9 cellular contexts compared by ENCODE assay signal in the genomic region with DNA sequence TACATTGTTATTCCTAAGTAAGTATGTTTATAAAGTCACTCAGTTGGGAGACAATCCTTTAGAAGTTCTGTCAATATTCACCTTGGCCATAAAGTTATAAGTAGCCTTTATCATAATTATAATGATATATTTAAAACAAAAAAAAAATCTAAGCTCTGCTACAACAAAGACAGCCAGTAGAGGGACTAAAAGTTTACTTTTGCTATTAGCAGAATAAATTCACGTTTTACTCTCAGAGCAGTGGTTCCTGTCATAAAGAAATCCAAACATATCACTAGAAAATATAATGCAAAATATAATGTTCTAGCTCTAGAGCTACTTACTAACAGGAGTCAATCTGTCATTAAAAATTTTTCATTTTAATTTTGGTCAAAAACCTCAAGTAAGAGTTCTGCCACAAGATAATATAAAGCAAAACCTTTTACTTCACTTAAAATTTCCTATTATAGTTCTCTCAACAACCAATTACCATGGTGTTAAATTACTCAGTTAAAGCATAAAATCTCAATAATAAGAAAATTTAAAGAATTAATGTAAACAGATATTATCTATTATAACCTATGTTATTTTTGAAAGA. TPM values are rescaled to one million over a fixed set of nuclear protein-coding genes. Genes with fewer than 3 reads are reported as not detected.
A peak's percentile ranks its signal among the peaks of the same experiment; 100 is the strongest.
DNase-seq lines count a peak whose midpoint lies in the region; ATAC-seq, FAIRE-seq and TF ChIP-seq lines count a peak whose summit lies in the region.
"Had no signal": no experiment of that assay in that cellular context is flagged by ENCODE, and none has a peak within 500 bp of the region (broad histone marks: within the 10 kb centered on the region; RNA-seq: fewer than 3 reads in every experiment).

No MANE protein-coding gene starts in this region.

- no peaks in the 10 kb centered on the region for H3K9me3 ChIP-seq in SK-N-SH
- no peaks in the 10 kb centered on the region for H3K9me3 ChIP-seq in tibial nerve

- H3K27me3 ChIP-seq in SK-N-SH (ENCODE audit: insufficient read depth) (no peaks in the 10 kb centered on the region), tibial nerve (no peaks in the 10 kb centered on the region)

- TF ChIP-seq POLR2A in tibial nerve (IDR thresholded peaks at IDR 0.05), result no peak

- TF ChIP-seq RAD21 in SK-N-SH (IDR thresholded peaks at IDR 0.05; ENCODE audit: low read length), result peak; percentile 76

- no peak overlapping the region for H3K27ac ChIP-seq in SK-N-SH (ENCODE audit: low read depth in 2 of 2, low read length in 1 of 2)
- no peak overlapping the region for H3K27ac ChIP-seq in tibial nerve

- H3K9me2 ChIP-seq in SK-N-SH, result no peaks in the 10 kb centered on the region

- H4K20me1 ChIP-seq in SK-N-SH (ENCODE audit: insufficient read depth), result no peaks in the 10 kb centered on the region

- H3K4me3 ChIP-seq in SK-N-SH (ENCODE audit: low read depth in 2 of 2, low read length in 1 of 2), result no peak overlapping the region
- H3K4me3 ChIP-seq in tibial nerve, result no peak overlapping the region

- no peaks in the 10 kb centered on the region for H3K27me3 Mint-ChIP-seq in activated CD4-positive, alpha-beta memory T cell treated with anti-CD3 and anti-CD28 coated beads, Interleukin-2, amount 10 ng/mL, durations not matched to agents 7 days and 5 days

- H3K4me2 ChIP-seq in SK-N-SH, result no peak overlapping the region

- peaks cover 5% of the 10 kb centered on the region; the same call in 1 of the 2 replicates for H3K79me2 ChIP-seq in SK-N-SH (ENCODE audit: insufficient read depth)

- peaks cover 14% of the 10 kb centered on the region for H3K4me1 Mint-ChIP-seq in activated CD4-positive, alpha-beta memory T cell treated with anti-CD3 and anti-CD28 coated beads, Interleukin-2, amount 10 ng/mL, durations not matched to agents 7 days and 5 days

- no peaks in the 10 kb centered on the region for H3K9me3 Mint-ChIP-seq in activated CD4-positive, alpha-beta memory T cell treated with anti-CD3 and anti-CD28 coated beads, Interleukin-2, amount 10 ng/mL, durations not matched to agents 7 days and 5 days

- H3K4me1 ChIP-seq in SK-N-SH (ENCODE audit: control insufficient read depth in 1 of 2, insufficient read depth in 2 of 2, low read depth in 1 of 2, low read length in 1 of 2), result peaks cover 0 to 10% of the 10 kb centered on the region in 2 experiments; a peak in 3 of 4 replicates
- no peaks in the 10 kb centered on the region for H3K4me1 ChIP-seq in tibial nerve

- FAIRE-seq in frontal cortex (lab: Jason Lieb, UNC), result peak; percentile 88

- no peak overlapping the region for H2AFZ ChIP-seq in SK-N-SH (ENCODE audit: low read depth)

- peaks cover 14% of the 10 kb centered on the region for H3K36me3 Mint-ChIP-seq in activated CD4-positive, alpha-beta memory T cell treated with anti-CD3 and anti-CD28 coated beads, Interleukin-2, amount 10 ng/mL, durations not matched to agents 7 days and 5 days (ENCODE audit: low read depth)

- CTCF ChIA-PET in SK-N-SH (lab: Yijun Ruan, JAX), result interaction anchor here (0.6 to 3.2 kb wide), 19 partner anchors 10 to 415 kb away, joined by 3 to 40 read pairs (median 4); no protein-coding TSS in a partner anchor
- CTCF ChIA-PET in activated CD4-positive, alpha-beta memory T cell treated with anti-CD3 and anti-CD28 coated beads, Interleukin-2, amount 10 ng/mL, durations not matched to agents 7 days and 5 days (lab: Charles Lee), result interaction anchor here (0.9 to 3.7 kb wide), 11 partner anchors 11 to 397 kb away, joined by 3 to 63 read pairs (median 3); partner anchors contain the start of gene INTS6

- DNase-seq in SIG-M5 treated with dmso at 0.1 percent for 504 hours (lab: John Stamatoyannopoulos, UW; ENCODE audit: unreplicated experiment) (peak; percentile 35), SIG-M5 (lab: John Stamatoyannopoulos, UW) (no peak), SK-N-SH (peak; percentile 21), frontal cortex (ENCODE audit: low spot score in 2 of 2) (no peak), tibial nerve (ENCODE audit: low spot score in 2 of 2) (no peak)
- no peak for DNase-seq in activated CD4-positive, alpha-beta memory T cell treated with anti-CD3 and anti-CD28 coated beads, Interleukin-2, amount 10 ng/mL, durations not matched to agents 7 days and 5 days
- no peak for DNase-seq in activated effector memory CD4-positive, alpha-beta T cell treated with Interleukin-2 at 50 U/mL for 16 hours
- DNase-seq: stimulated activated naive CD4-positive, alpha-beta T cell treated with Interleukin-2 at 50 U/mL for 16 hours had no signal

- H3K36me3 ChIP-seq in SK-N-SH (replicated peaks in 1 of 2; ENCODE audit: control insufficient read depth in 1 of 2, insufficient read depth in 2 of 2, low read length in 1 of 2) (peaks cover 22 to 27% of the 10 kb centered on the region in 2 experiments), tibial nerve (no peaks in the 10 kb centered on the region)

- no peak for TF ChIP-seq EP300 in SK-N-SH (IDR thresholded peaks at IDR 0.05; ENCODE audit: borderline replicate concordance in 1 of 2, low read depth in 1 of 2, low read length in 1 of 2)
- no peak for TF ChIP-seq EP300 in tibial nerve (IDR thresholded peaks at IDR 0.05)

- peaks cover 11% of the 10 kb centered on the region for H3F3A ChIP-seq in SK-N-SH (replicated peaks; ENCODE audit: insufficient read depth)

- ATAC-seq in HG03439 (IDR thresholded peaks at IDR 0.05; ENCODE audit: unreplicated experiment), result no peak

- TF ChIP-seq CTCF in SK-N-SH (IDR thresholded peaks at IDR 0.05) (peak; percentile 81), tibial nerve (IDR thresholded peaks at IDR 0.05) (peak in 4 of 5 experiments; percentile 23 to 37 (median 30))

- POLR2A ChIA-PET in SK-N-SH (lab: Yijun Ruan, JAX), result interaction anchor here (0.6 kb wide), 1 partner anchor 298 kb away, joined by 3 read pairs; no protein-coding TSS in a partner anchor
- POLR2A ChIA-PET in activated CD4-positive, alpha-beta memory T cell treated with anti-CD3 and anti-CD28 coated beads, Interleukin-2, amount 10 ng/mL, durations not matched to agents 7 days and 5 days (lab: Charles Lee), result interaction anchor here (0.6 to 2.5 kb wide), 4 partner anchors 16 to 364 kb away, joined by 3 to 10 read pairs (median 4); partner anchors contain the start of gene INTS6

- WGBS in SK-N-SH (ENCODE audit: low lambda C conversion rate), result 23% methylated on average over 1 of the region's 1 CpG
- WGBS in tibial nerve, 2 donors, result 2% methylated on average over 1 of the region's 1 CpG

- H3K4me3 Mint-ChIP-seq in activated CD4-positive, alpha-beta memory T cell treated with anti-CD3 and anti-CD28 coated beads, Interleukin-2, amount 10 ng/mL, durations not matched to agents 7 days and 5 days, result no peak overlapping the region

- H3K9ac ChIP-seq in SK-N-SH, result no peak overlapping the region

- no peak overlapping the region for H3K27ac Mint-ChIP-seq in activated CD4-positive, alpha-beta memory T cell treated with anti-CD3 and anti-CD28 coated beads, Interleukin-2, amount 10 ng/mL, durations not matched to agents 7 days and 5 days

TF ChIP-seq in SK-N-SH, 30 proteins besides CTCF, POLR2A, EP300 and RAD21:
- no peak for TF ChIP-seq FOSL2 (IDR thresholded peaks at IDR 0.05; ENCODE audit: borderline replicate concordance, low read depth)
- TF ChIP-seq SMC3 (IDR thresholded peaks at IDR 0.05; ENCODE audit: low read depth, low read length), result peak; percentile 44

RNA-seq across cellular contexts. Expression of gene INTS6, which starts 17.7 kb away (rescaled TPM):
- 7.7 and 9.1 TPM in 2 replicates for polyA plus RNA-seq in SK-N-SH (2012; rRNA removed)
- polyA plus RNA-seq in SK-N-SH (2012; cell fraction: cytosol; rRNA removed), result 9.6 and 10.1 TPM in 2 replicates
- 8.2 and 16.3 TPM in 2 replicates for polyA plus RNA-seq in SK-N-SH (2012; cell fraction: nucleus; rRNA removed)
- total RNA-seq in frontal cortex (39.9 TPM), tibial nerve (10 to 100 TPM; 30.8 to 60.1 (median 45.5) TPM)
- total RNA-seq in activated CD4-positive, alpha-beta memory T cell treated with anti-CD3 and anti-CD28 coated beads, Interleukin-2, amount 10 ng/mL, durations not matched to agents 7 days and 5 days, result 10 to 100 TPM; 45.5 to 48.9 TPM

Comparison
In these comparisons a context has a peak if more than half of its experiments do, and no peak if none do; other contexts are left out.
1. DNase-seq: peak in SIG-M5 treated with dmso at 0.1 percent for 504 hours (single experiment) and SK-N-SH (single experiment); none in SIG-M5 (single experiment), frontal cortex (0 of 2), tibial nerve (0 of 2), activated CD4-positive, alpha-beta memory T cell treated with anti-CD3 and anti-CD28 coated beads, Interleukin-2, amount 10 ng/mL, durations not matched to agents 7 days and 5 days (single experiment) and activated effector memory CD4-positive, alpha-beta T cell treated with Interleukin-2 at 50 U/mL for 16 hours (single experiment).